2 cellular contexts compared by ENCODE assay signal in genomic region chr2:101643004-101643524, GRCh38.
TF ChIP-seq lines count a peak whose summit lies in the region.

No MANE protein-coding gene starts in this region.

TF ChIP-seq in HepG2, 621 proteins besides CTCF, POLR2A, EP300 and RAD21:
- TF ChIP-seq MBD4 (IDR thresholded peaks at IDR 0.05; ENCODE audit: borderline replicate concordance, low read length) (no peak), ZNF569 (CRISPR knock-in tag; IDR thresholded peaks at IDR 0.05; ENCODE audit: borderline replicate concordance) (no peak), ZNF691 (CRISPR knock-in tag; IDR thresholded peaks at IDR 0.05; ENCODE audit: borderline replicate concordance, low read depth) (no peak), ZNF670 (CRISPR knock-in tag; IDR thresholded peaks at IDR 0.05; ENCODE audit: borderline replicate concordance) (no peak), HBP1 (CRISPR knock-in tag; IDR thresholded peaks at IDR 0.05; ENCODE audit: low read depth) (no peak), ADNP (CRISPR knock-in tag; IDR thresholded peaks at IDR 0.05) (no peak), FOXM1 (CRISPR knock-in tag; IDR thresholded peaks at IDR 0.05) (no peak), CC2D1A (CRISPR knock-in tag; IDR thresholded peaks at IDR 0.05) (no peak), MAFK (conservative IDR thresholded peaks at IDR 0.05 in 1 of 2, IDR thresholded peaks at IDR 0.05 in 1 of 2; ENCODE audit: low read length in 2 of 2) (peak; percentile 60 to 61), MAFF (IDR thresholded peaks at IDR 0.05; ENCODE audit: low read depth, low read length) (0 out of 2 replicates have a peak, but pooled peaks have one; percentile 22), CREM (IDR thresholded peaks at IDR 0.05) (no peak), CREM (CRISPR knock-in tag; IDR thresholded peaks at IDR 0.05) (no peak)

TF ChIP-seq in K562, 482 proteins besides CTCF, POLR2A, EP300 and RAD21:
- no peak for TF ChIP-seq SLC30A9 (CRISPR knock-in tag; IDR thresholded peaks at IDR 0.05)
- peak; percentile 45; the same call in 1 of the 2 replicates for TF ChIP-seq ZNF316 (IDR thresholded peaks at IDR 0.05)
- peak; percentile 18; the same call in 1 of the 2 replicates for TF ChIP-seq C11orf30 (IDR thresholded peaks at IDR 0.05; ENCODE audit: low read depth)
